In the genomic region with DNA sequence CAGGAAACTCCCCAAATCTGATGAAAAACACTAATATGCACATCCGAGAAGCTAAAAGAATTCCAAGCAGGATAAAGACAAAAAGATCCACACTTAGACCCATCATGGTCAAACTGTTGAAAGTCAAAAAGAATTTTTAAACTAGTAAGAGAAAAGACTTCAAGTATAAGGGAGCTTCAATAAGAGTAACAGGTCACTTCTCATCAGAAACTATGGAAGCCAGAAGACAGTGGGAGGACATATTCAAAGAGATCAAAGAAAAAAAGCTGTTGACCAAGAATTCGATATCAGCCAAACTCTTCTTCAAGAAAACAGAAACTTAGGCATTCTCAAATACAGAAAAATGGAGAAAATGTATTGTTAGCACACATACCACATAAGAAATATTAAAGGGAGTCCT, we compare ENCODE assay signal across 17 cellular contexts. TPM values are rescaled to one million over a fixed set of nuclear protein-coding genes. Genes with fewer than 3 reads are reported as not detected.
DNase-seq lines count a peak whose midpoint lies in the region; ATAC-seq and TF ChIP-seq lines count a peak whose summit lies in the region.
"Had no signal": no experiment of that assay in that cellular context is flagged by ENCODE, and none has a peak within 500 bp of the region (broad histone marks: within the 10 kb centered on the region; RNA-seq: fewer than 3 reads in every experiment).

No MANE protein-coding gene starts in this region.

- DNase-seq in Caki2 (ENCODE audit: low read depth), result peak; percentile 43
- peak; percentile 34 for DNase-seq in HCEC 1CT
- DNase-seq in OCI-M1 (lab: John Stamatoyannopoulos, UW), result peak; percentile 49
- peak; percentile 6 to 34 for DNase-seq in fibroblast of lung (ENCODE audit: low read depth in 2 of 2)
- DNase-seq in GM20000 (ENCODE audit: low spot score), result no peak
- DNase-seq in gastrocnemius medialis, result no peak
- DNase-seq: amygdala; CD8-positive, alpha-beta memory T cell; effector memory CD4-positive, alpha-beta T cell; hippocampal formation; midbrain; PC-9; posterior cingulate gyrus; stimulated activated naive CD8-positive, alpha-beta T cell treated with anti-CD3 and anti-CD28 coated beads, Interleukin-15, Interleukin-2, amounts not matched to agents 100 U/mL and 50 U/mL, for 24 hours; T1000 had no signal

- TF ChIP-seq POLR2A in gastrocnemius medialis (IDR thresholded peaks at IDR 0.05), result no peak

- no peak overlapping the region for H3K27ac ChIP-seq in fibroblast of lung (ENCODE audit: insufficient read depth, low read length)
- no peak overlapping the region for H3K27ac ChIP-seq in gastrocnemius medialis
- H3K27ac ChIP-seq: PC-9 had no signal

- ATAC-seq in HG03432 (IDR thresholded peaks at IDR 0.05; ENCODE audit: unreplicated experiment), result no peak
- ATAC-seq in HG02678 (IDR thresholded peaks at IDR 0.05; ENCODE audit: unreplicated experiment), result no peak
- no peak for ATAC-seq in gastrocnemius medialis
- ATAC-seq: stimulated activated naive CD8-positive, alpha-beta T cell treated with anti-CD3 and anti-CD28 coated beads, Interleukin-15, Interleukin-2, amounts not matched to agents 100 U/mL and 50 U/mL, for 24 hours had no signal

- in situ Hi-C loops in Caki2 (cut with HindIII; ENCODE audit: low pct_unique_long_range_greater_than_20kb, low sequenced_read_pairs) (no loop called here), gastrocnemius medialis (cut with MboI; ENCODE audit: low sequenced_read_pairs in 4 of 4) (no loop called here)

- H3K27me3 ChIP-seq in fibroblast of lung (ENCODE audit: control insufficient read depth, insufficient read depth, low read length), result no peaks in the 10 kb centered on the region
- H3K27me3 ChIP-seq in gastrocnemius medialis, result no peaks in the 10 kb centered on the region

- H3K9me3 ChIP-seq in fibroblast of lung (ENCODE audit: control insufficient read depth, insufficient read depth, low read depth, low read length), result no peaks in the 10 kb centered on the region
- no peaks in the 10 kb centered on the region for H3K9me3 ChIP-seq in gastrocnemius medialis

- H3K9ac ChIP-seq in fibroblast of lung (ENCODE audit: insufficient read depth, low read length), result no peak overlapping the region

- H3K4me3 ChIP-seq in fibroblast of lung (replicated peaks in 1 of 4; ENCODE audit: control extremely low read depth in 1 of 4, insufficient read depth in 1 of 4, low read depth in 3 of 4, low read length in 4 of 4), result no peak overlapping the region
- no peak overlapping the region for H3K4me3 ChIP-seq in gastrocnemius medialis
- H3K4me3 ChIP-seq: PC-9 had no signal

- no peaks in the 10 kb centered on the region for H3K4me1 ChIP-seq in fibroblast of lung (ENCODE audit: control insufficient read depth, extremely low read depth, insufficient read depth, low read length)
- no peaks in the 10 kb centered on the region for H3K4me1 ChIP-seq in gastrocnemius medialis

- no peaks in the 10 kb centered on the region for H4K20me1 ChIP-seq in fibroblast of lung (ENCODE audit: control insufficient read depth, extremely low read depth, insufficient read depth, low read length)

- H3K79me2 ChIP-seq in fibroblast of lung (ENCODE audit: control insufficient read depth, insufficient read depth, low read length), result no peaks in the 10 kb centered on the region

- no peaks in the 10 kb centered on the region for H3K36me3 ChIP-seq in fibroblast of lung (ENCODE audit: control insufficient read depth, insufficient read depth, low read length)
- H3K36me3 ChIP-seq in gastrocnemius medialis, result no peaks in the 10 kb centered on the region

- no peak overlapping the region for H3K4me2 ChIP-seq in fibroblast of lung (ENCODE audit: extremely low read depth, insufficient read depth, low read length)
- H3K4me2 ChIP-seq: PC-9 had no signal

- no peak overlapping the region for H2AFZ ChIP-seq in fibroblast of lung (ENCODE audit: low read length)
- H2AFZ ChIP-seq: PC-9 had no signal

- no peak for TF ChIP-seq CTCF in fibroblast of lung (conservative IDR thresholded peaks at IDR 0.05 in 1 of 2, IDR thresholded peaks at IDR 0.05 in 1 of 2; ENCODE audit: low read depth in 1 of 2, low read length in 2 of 2)
- TF ChIP-seq CTCF in GM20000 (IDR thresholded peaks at IDR 0.05; ENCODE audit: extremely low read depth, missing control alignments), result no peak
- no peak for TF ChIP-seq CTCF in gastrocnemius medialis (IDR thresholded peaks at IDR 0.05 in 4 of 5, conservative IDR thresholded peaks at IDR 0.05 in 1 of 5)

- intact Hi-C loops in gastrocnemius medialis (cut with DNase I; ENCODE audit: low total_unique reads), result no loop called here

RNA-seq across cellular contexts. Expression of gene ZC3H8, which starts 50.4 kb away (rescaled TPM):
- 4.0 and 6.3 TPM in 2 replicates for total RNA-seq in Caki2 (2014; rRNA removed; shearing (Covaris generic); ENCODE audit: low replicate concordance)
- total RNA-seq in fibroblast of lung (4.6 and 6.9 TPM in 2 replicates), gastrocnemius medialis (10 to 100 TPM in 1 of 4 donors, 1 to 10 TPM in 3; 5.7 to 13.6 (median 8.0) TPM)
- 2.8 and 3.3 TPM in 2 replicates for polyA plus RNA-seq in fibroblast of lung
- 3.0 and 3.1 TPM in 2 replicates for polyA plus RNA-seq in fibroblast of lung (2012)
- polyA minus RNA-seq in fibroblast of lung (ENCODE audit: low replicate concordance), result not detected in 2 replicates

Comparison
In these comparisons a context has a peak if more than half of its experiments do, and no peak if none do; other contexts are left out.
1. DNase-seq: peak in Caki2 (single experiment), HCEC 1CT (single experiment), OCI-M1 (single experiment) and fibroblast of lung (2 of 2); none in GM20000 (single experiment) and gastrocnemius medialis (0 of 2).